35 cellular contexts compared by ENCODE assay signal in genomic region chr7:154753226-154753625, GRCh38.
DNase-seq lines count a peak whose midpoint lies in the region; ATAC-seq and TF ChIP-seq lines count a peak whose summit lies in the region.
"Had no signal": no experiment of that assay in that cellular context is flagged by ENCODE, and none has a peak within 500 bp of the region (broad histone marks: within the 10 kb centered on the region; RNA-seq: fewer than 3 reads in every experiment).

No MANE protein-coding gene starts in this region.

- 90% methylated on average over 2 of the region's 12 CpGs; no CpG with 5 or more reads in 1 of the 2 experiments for WGBS in IMR-90 (ENCODE audit: extremely low coverage in 2 of 2, insufficient read length in 1 of 2), 2 experiments
- no CpG with 5 or more reads among the region's 12 CpGs for WGBS in neuronal stem cell (ENCODE audit: extremely low coverage in 2 of 2, insufficient read length in 2 of 2, insufficient replicate concordance in 1 of 2), 2 donors

- H3K27me3 ChIP-seq in IMR-90 (ENCODE audit: control insufficient read depth, insufficient read depth, low read length): no peaks in the 10 kb centered on the region
- H3K27me3 ChIP-seq in neuronal stem cell (ENCODE audit: control insufficient read depth in 3 of 3, insufficient read depth in 3 of 3, low read depth in 1 of 3, low read length in 3 of 3): peaks cover 0 to 29% (median 0%) of the 10 kb centered on the region in 3 experiments
- H3K27me3 ChIP-seq: BE2C; BLaER1; BLaER1 treated with 17β-estradiol and CSF1 and Interleukin-3, amounts not matched to agents 10 nM and 100 nM had no signal

- no peak overlapping the region for H3K27ac ChIP-seq in HEK293 (ENCODE audit: extremely low read depth, low read depth, low read length)
- H3K27ac ChIP-seq in IMR-90 (ENCODE audit: insufficient read depth, low read length): no peak overlapping the region
- no peak overlapping the region for H3K27ac ChIP-seq in neuronal stem cell (replicated peaks; ENCODE audit: low read length)
- H3K27ac ChIP-seq: 22Rv1; A549; BLaER1; BLaER1 treated with 17β-estradiol and CSF1 and Interleukin-3, amounts not matched to agents 10 nM and 100 nM; C4-2B had no signal

- no peak overlapping the region for H3K56ac ChIP-seq in IMR-90 (ENCODE audit: extremely low read depth, insufficient read depth, low read length)

- H3K23ac ChIP-seq in IMR-90 (ENCODE audit: low read depth, low read length) (no peak overlapping the region), neuronal stem cell (ENCODE audit: low read depth, low read length, poor library complexity) (no peak overlapping the region)

- POLR2A ChIA-PET in HEK293 (lab: Yijun Ruan, JAX) (no interaction called here), IMR-90 (lab: Charles Lee; ENCODE audit: unreplicated experiment) (no interaction called here), MCF 10A (lab: Yijun Ruan, JAX) (no interaction called here)

- no peaks in the 10 kb centered on the region for H3K36me3 Mint-ChIP-seq in MCF 10A (ENCODE audit: insufficient read depth, unreplicated experiment)
- H3K36me3 Mint-ChIP-seq: CD14-positive monocyte; CD4-positive, alpha-beta memory T cell; CD4-positive, CD25-positive, alpha-beta regulatory T cell; CD8-positive, alpha-beta memory T cell; CD8-positive, alpha-beta T cell had no signal

- H3K4me1 Mint-ChIP-seq in MCF 10A (ENCODE audit: insufficient read depth, unreplicated experiment): no peaks in the 10 kb centered on the region
- H3K4me1 Mint-ChIP-seq: B cell; CD14-positive monocyte; CD4-positive, alpha-beta memory T cell; CD8-positive, alpha-beta memory T cell had no signal

- H2AK9ac ChIP-seq in IMR-90 (replicated peaks; ENCODE audit: low read depth, low read length, poor library complexity): peak overlapping the region; percentile 28

- H4K8ac ChIP-seq in IMR-90 (ENCODE audit: low read depth in 2 of 2, low read length in 2 of 2) (no peak overlapping the region), neuronal stem cell (ENCODE audit: low read depth, low read length) (no peak overlapping the region)

- H2BK15ac ChIP-seq in IMR-90 (ENCODE audit: low read depth, low read length) (no peak overlapping the region), neuronal stem cell (ENCODE audit: low read length) (no peak overlapping the region)

- H3K4ac ChIP-seq in IMR-90 (ENCODE audit: low read depth, low read length) (no peak overlapping the region), neuronal stem cell (ENCODE audit: low read length) (no peak overlapping the region)

- H3K4me3 Mint-ChIP-seq in MCF 10A (ENCODE audit: unreplicated experiment): no peak overlapping the region
- H3K4me3 Mint-ChIP-seq: B cell; CD14-positive monocyte; CD4-positive, alpha-beta memory T cell; CD4-positive, alpha-beta T cell; CD4-positive, CD25-positive, alpha-beta regulatory T cell; CD8-positive, alpha-beta memory T cell; CD8-positive, alpha-beta T cell had no signal

- BruUV-seq in IMR-90 (replicated peaks; lab: Mats Ljungman, UMichigan): no TSS peak
- BruUV-seq in MCF 10A (replicated peaks; lab: Mats Ljungman, UMichigan): no TSS peak

- no peak overlapping the region for H2AK5ac ChIP-seq in IMR-90 (ENCODE audit: low read depth, low read length)
- peak overlapping the region; percentile 67 for H2AK5ac ChIP-seq in neuronal stem cell (ENCODE audit: low read depth, low read length)

- H3K36me3 ChIP-seq in HEK293 (ENCODE audit: control insufficient read depth in 2 of 2, insufficient read depth in 1 of 2, low read length in 2 of 2) (no peaks in the 10 kb centered on the region), IMR-90 (ENCODE audit: control insufficient read depth, insufficient read depth, low read length) (no peaks in the 10 kb centered on the region), neuronal stem cell (replicated peaks in 1 of 2; ENCODE audit: control insufficient read depth in 2 of 2, insufficient read depth in 2 of 2, low read length in 2 of 2) (no peaks in the 10 kb centered on the region)
- H3K36me3 ChIP-seq: BE2C; BLaER1; BLaER1 treated with 17β-estradiol and CSF1 and Interleukin-3, amounts not matched to agents 10 nM and 100 nM had no signal

- H4K5ac ChIP-seq in IMR-90 (ENCODE audit: low read depth, low read length): no peak overlapping the region

- in situ Hi-C loops in IMR-90 (cut with MboI; ENCODE audit: low sequenced_read_pairs): no loop called here

- CTCF ChIA-PET in HEK293 (lab: Yijun Ruan, JAX) (interaction anchor here (1.1 kb wide), 1 partner anchor 9 kb away, joined by 4 read pairs; no protein-coding TSS in a partner anchor), IMR-90 (lab: Yijun Ruan, JAX) (no interaction called here), MCF 10A (lab: Yijun Ruan, JAX) (interaction anchor here (0.5 to 2.6 kb wide), 3 partner anchors 8 to 235 kb away, joined by 3 to 15 read pairs (median 3); no protein-coding TSS in a partner anchor)

- H3K79me1 ChIP-seq in IMR-90 (ENCODE audit: low read depth in 1 of 2, low read length in 2 of 2): no peaks in the 10 kb centered on the region
- no peaks in the 10 kb centered on the region for H3K79me1 ChIP-seq in neuronal stem cell (ENCODE audit: low read depth, low read length)

- no peak for ATAC-seq in IMR-90 (ENCODE audit: low read depth)
- ATAC-seq: A549; CD8-positive, alpha-beta T cell had no signal

- H4K91ac ChIP-seq in IMR-90 (ENCODE audit: insufficient read depth, low read depth, low read length) (no peak overlapping the region), neuronal stem cell (ENCODE audit: low read depth, low read length, poor library complexity) (no peak overlapping the region)

- H2BK5ac ChIP-seq in IMR-90 (ENCODE audit: low read depth, low read length, poor library complexity, severe bottlenecking) (no peak overlapping the region), neuronal stem cell (ENCODE audit: low read length) (no peak overlapping the region)

- peaks cover 19% of the 10 kb centered on the region for H3K9me3 Mint-ChIP-seq in MCF 10A (ENCODE audit: unreplicated experiment)
- H3K9me3 Mint-ChIP-seq: CD8-positive, alpha-beta T cell had no signal

- H3K27me3 Mint-ChIP-seq in MCF 10A (ENCODE audit: insufficient read depth, unreplicated experiment): no peaks in the 10 kb centered on the region
- H3K27me3 Mint-ChIP-seq: B cell; CD4-positive, alpha-beta T cell; CD8-positive, alpha-beta memory T cell had no signal

- H3K4me2 ChIP-seq in IMR-90 (ENCODE audit: low read depth, low read length) (no peak overlapping the region), neuronal stem cell (ENCODE audit: insufficient read depth, low read length, poor library complexity, severe bottlenecking) (no peak overlapping the region)
- H3K4me2 ChIP-seq: A549; BLaER1; BLaER1 treated with 17β-estradiol and CSF1 and Interleukin-3, amounts not matched to agents 10 nM and 100 nM had no signal

- H3K4me1 ChIP-seq in HEK293 (ENCODE audit: control insufficient read depth, insufficient read depth, low read length) (no peaks in the 10 kb centered on the region), IMR-90 (ENCODE audit: control insufficient read depth, insufficient read depth, low read length) (no peaks in the 10 kb centered on the region), neuronal stem cell (ENCODE audit: control insufficient read depth in 2 of 2, insufficient read depth in 1 of 2, low read depth in 1 of 2, low read length in 2 of 2) (peaks cover 0 to 4% of the 10 kb centered on the region in 2 donors)
- H3K4me1 ChIP-seq: A549; BLaER1; BLaER1 treated with 17β-estradiol and CSF1 and Interleukin-3, amounts not matched to agents 10 nM and 100 nM; Caco-2 had no signal

- no peaks in the 10 kb centered on the region for H3K9me1 ChIP-seq in IMR-90 (ENCODE audit: insufficient read depth, low read length)

- H4K20me1 ChIP-seq in IMR-90 (ENCODE audit: insufficient read depth, low read length): no peaks in the 10 kb centered on the region
- H4K20me1 ChIP-seq: BLaER1; BLaER1 treated with 17β-estradiol and CSF1 and Interleukin-3, amounts not matched to agents 10 nM and 100 nM had no signal

- no peak for TF ChIP-seq POLR2A in IMR-90 (IDR thresholded peaks at IDR 0.05; ENCODE audit: low read depth, low read length)

- no peak overlapping the region for H3K27ac Mint-ChIP-seq in MCF 10A (ENCODE audit: low read depth, unreplicated experiment)
- H3K27ac Mint-ChIP-seq: B cell; CD14-positive monocyte; CD4-positive, alpha-beta memory T cell; CD4-positive, alpha-beta T cell; CD4-positive, CD25-positive, alpha-beta regulatory T cell; CD8-positive, alpha-beta memory T cell; CD8-positive, alpha-beta T cell had no signal

- TF ChIP-seq CTCF in HEK293 (tag by site-specific recombination; IDR thresholded peaks at IDR 0.05): no peak
- no peak for TF ChIP-seq CTCF in IMR-90 (conservative IDR thresholded peaks at IDR 0.05; ENCODE audit: low read depth, low read length)
- no peak for TF ChIP-seq CTCF in MCF 10A (IDR thresholded peaks at IDR 0.05; ENCODE audit: unreplicated experiment)

- H3K9ac ChIP-seq in IMR-90 (ENCODE audit: low read depth, low read length) (no peak overlapping the region), neuronal stem cell (ENCODE audit: low read depth, low read length, poor library complexity) (no peak overlapping the region)
- H3K9ac ChIP-seq: BLaER1; BLaER1 treated with 17β-estradiol and CSF1 and Interleukin-3, amounts not matched to agents 10 nM and 100 nM had no signal

- no peaks in the 10 kb centered on the region for H3K9me3 ChIP-seq in HEK293 (ENCODE audit: control insufficient read depth, insufficient read depth, low read depth, low read length)
- peaks cover 46% of the 10 kb centered on the region for H3K9me3 ChIP-seq in IMR-90 (ENCODE audit: control insufficient read depth, insufficient read depth, low read length)
- H3K9me3 ChIP-seq in neuronal stem cell (replicated peaks in 1 of 2; ENCODE audit: control insufficient read depth in 2 of 2, insufficient read depth in 1 of 2, low read depth in 1 of 2, low read length in 2 of 2): no peaks in the 10 kb centered on the region
- H3K9me3 ChIP-seq: A549; BE2C; BLaER1; BLaER1 treated with 17β-estradiol and CSF1 and Interleukin-3, amounts not matched to agents 10 nM and 100 nM; Caco-2 had no signal

- H3K4me3 ChIP-seq in HEK293 (ENCODE audit: low read depth, low read length) (no peak overlapping the region), IMR-90 (ENCODE audit: insufficient read depth, low read depth, low read length) (no peak overlapping the region), neuronal stem cell (ENCODE audit: low read length in 2 of 2) (peak overlapping the region in 1 of 2 donors; percentile 13)
- H3K4me3 ChIP-seq: A549; BLaER1; BLaER1 treated with 17β-estradiol and CSF1 and Interleukin-3, amounts not matched to agents 10 nM and 100 nM had no signal

- peak overlapping the region; percentile 28 for H2BK12ac ChIP-seq in neuronal stem cell (ENCODE audit: low read length)

- TF ChIP-seq RAD21 in IMR-90 (IDR thresholded peaks at IDR 0.05; ENCODE audit: low read length): no peak

- no peak overlapping the region for H3K14ac ChIP-seq in IMR-90 (replicated peaks; ENCODE audit: low read depth, low read length)
- H3K14ac ChIP-seq in neuronal stem cell (ENCODE audit: low read length): no peak overlapping the region

- H2BK20ac ChIP-seq in IMR-90 (ENCODE audit: low read depth, low read length): no peak overlapping the region

- H2BK120ac ChIP-seq in IMR-90 (ENCODE audit: low read depth, low read length): no peak overlapping the region
- no peak overlapping the region for H2BK120ac ChIP-seq in neuronal stem cell (ENCODE audit: low read depth, low read length)

- dilution Hi-C loops in IMR-90 (cut with HindIII; ENCODE audit: low sequenced_read_pairs, unreplicated experiment): no loop called here

- H3K18ac ChIP-seq in IMR-90 (ENCODE audit: low read depth, low read length) (no peak overlapping the region), neuronal stem cell (ENCODE audit: low read length) (peak overlapping the region; percentile 85)

- DNase-seq in NCI-H146 (lab: John Stamatoyannopoulos, UW) (peak; percentile 27), NCI-H146 treated with DMSO at 0.1 percent for 48 hours (lab: John Stamatoyannopoulos, UW; ENCODE audit: unreplicated experiment) (no peak), IMR-90 (no peak), neuronal stem cell (ENCODE audit: low spot score) (no peak), medulla oblongata (ENCODE audit: extremely low spot score) (no peak), H4 (ENCODE audit: low spot score) (no peak), MCF 10A (ENCODE audit: unreplicated experiment) (no peak)
- DNase-seq: 8988T; ACHN; AML-193; BE2C; C1 segment of cervical spinal cord; Caco-2; Calu3; CD4-positive, alpha-beta memory T cell; CD4-positive, alpha-beta T cell; CD4-positive, CD25-positive, alpha-beta regulatory T cell; CD8-positive, alpha-beta memory T cell; CD8-positive, alpha-beta T cell; COR-L47; DMS 273 treated with DMSO at 0.1 percent for 48 hours; DMS153; DMS53; DMS79; DMS79 treated with DMSO at 0.1 percent for 48 hours; DND-41; EL had no signal

- intact Hi-C loops in IMR-90 (cut with micrococcal nuclease) (no loop called here), MCF 10A (cut with micrococcal nuclease) (no loop called here)

- H2AFZ ChIP-seq in IMR-90 (replicated peaks; ENCODE audit: low read length, poor library complexity): peak overlapping the region; percentile 32
- H2AFZ ChIP-seq in neuronal stem cell (ENCODE audit: low read length): no peak overlapping the region
